ENCODE assay signal across 12 cellular contexts in the genomic region with DNA sequence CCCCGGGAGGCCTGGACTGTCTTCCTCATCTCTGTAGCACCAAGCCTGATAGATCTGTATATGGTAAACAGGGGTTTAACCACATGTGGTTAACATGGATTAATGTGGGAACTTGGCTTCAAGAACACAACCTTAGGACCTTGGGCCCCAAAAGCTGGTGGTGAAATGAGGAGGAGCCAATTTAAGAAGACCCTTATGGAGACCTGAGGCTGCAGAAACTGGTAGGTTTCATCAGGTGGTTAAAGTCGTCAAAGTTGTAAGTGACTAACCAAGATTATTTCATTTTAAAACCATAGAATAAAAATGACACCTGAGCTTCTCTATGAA. TPM values are rescaled to one million over a fixed set of nuclear protein-coding genes. Genes with fewer than 3 reads are reported as not detected.
DNase-seq lines count a peak whose midpoint lies in the region; ATAC-seq and TF ChIP-seq lines count a peak whose summit lies in the region.
"Had no signal": no experiment of that assay in that cellular context is flagged by ENCODE, and none has a peak within 500 bp of the region (broad histone marks: within the 10 kb centered on the region; RNA-seq: fewer than 3 reads in every experiment).

No MANE protein-coding gene starts in this region.

- no peak for DNase-seq in right cardiac atrium
- DNase-seq in left cardiac atrium, result no peak
- no peak for DNase-seq in activated CD4-positive, alpha-beta memory T cell treated with anti-CD3 and anti-CD28 coated beads, Interleukin-2, amount 10 ng/mL, durations not matched to agents 7 days and 5 days
- DNase-seq in right lobe of liver, result no peak
- no peak for DNase-seq in upper lobe of right lung
- no peak for DNase-seq in NCI-H1105 treated with DMSO at 0.1 percent for 48 hours (lab: John Stamatoyannopoulos, UW)
- no peak for DNase-seq in Ammon's horn (ENCODE audit: low spot score)
- DNase-seq in A172 (ENCODE audit: low spot score), result no peak
- DNase-seq: aorta; NCI-H2029 treated with DMSO at 0.1 percent for 48 hours; NK-92 treated with Interleukin-12 subunit alpha and Interleukin-12 subunit beta, amount 100 ng/mL, for 24 hours; ovary had no signal

- TF ChIP-seq POLR2A in right lobe of liver (IDR thresholded peaks at IDR 0.05), result no peak

- WGBS in right cardiac atrium, result 82% methylated on average over 2 of the region's 2 CpGs
- 54% methylated on average over 2 of the region's 2 CpGs for WGBS in right lobe of liver (ENCODE audit: insufficient coverage, low coverage, low lambda C conversion rate, missing lambda C conversion rate)

- TF ChIP-seq CTCF in right lobe of liver (IDR thresholded peaks at IDR 0.05), result no peak
- TF ChIP-seq CTCF in upper lobe of right lung (IDR thresholded peaks at IDR 0.05), result no peak

- ATAC-seq in right cardiac atrium, result no peak
- ATAC-seq in left cardiac atrium, result no peak
- no peak for ATAC-seq in right lobe of liver
- no peak for ATAC-seq in upper lobe of right lung

- CTCF ChIA-PET in activated CD4-positive, alpha-beta memory T cell treated with anti-CD3 and anti-CD28 coated beads, Interleukin-2, amount 10 ng/mL, durations not matched to agents 7 days and 5 days (lab: Charles Lee), result no interaction called here

- H3K27me3 Mint-ChIP-seq in activated CD4-positive, alpha-beta memory T cell treated with anti-CD3 and anti-CD28 coated beads, Interleukin-2, amount 10 ng/mL, durations not matched to agents 7 days and 5 days, result no peaks in the 10 kb centered on the region

- peaks cover 70% of the 10 kb centered on the region for H3K4me1 Mint-ChIP-seq in activated CD4-positive, alpha-beta memory T cell treated with anti-CD3 and anti-CD28 coated beads, Interleukin-2, amount 10 ng/mL, durations not matched to agents 7 days and 5 days

- H3K27ac Mint-ChIP-seq in activated CD4-positive, alpha-beta memory T cell treated with anti-CD3 and anti-CD28 coated beads, Interleukin-2, amount 10 ng/mL, durations not matched to agents 7 days and 5 days, result peak overlapping the region; percentile 90

- no peaks in the 10 kb centered on the region for H3K27me3 ChIP-seq in right cardiac atrium (ENCODE audit: control insufficient read depth, insufficient read depth)
- no peaks in the 10 kb centered on the region for H3K27me3 ChIP-seq in right lobe of liver
- H3K27me3 ChIP-seq in upper lobe of right lung, result no peaks in the 10 kb centered on the region
- H3K27me3 ChIP-seq: ovary had no signal

- H3K9me3 Mint-ChIP-seq in activated CD4-positive, alpha-beta memory T cell treated with anti-CD3 and anti-CD28 coated beads, Interleukin-2, amount 10 ng/mL, durations not matched to agents 7 days and 5 days, result no peaks in the 10 kb centered on the region

- no peak overlapping the region for H3K4me3 Mint-ChIP-seq in activated CD4-positive, alpha-beta memory T cell treated with anti-CD3 and anti-CD28 coated beads, Interleukin-2, amount 10 ng/mL, durations not matched to agents 7 days and 5 days

- H3K4me1 ChIP-seq in right cardiac atrium (ENCODE audit: control insufficient read depth, insufficient read depth, low read length) (no peaks in the 10 kb centered on the region), right lobe of liver (no peaks in the 10 kb centered on the region), upper lobe of right lung (peaks cover 41% of the 10 kb centered on the region)

- H3K27ac ChIP-seq in right cardiac atrium (ENCODE audit: low read length) (peak overlapping the region; percentile 12), right lobe of liver (peak overlapping the region; percentile 1 to 73 (median 50)), upper lobe of right lung (peak overlapping the region; percentile 66)
- H3K27ac ChIP-seq: ovary had no signal

- H3K36me3 ChIP-seq in right lobe of liver (peaks cover 0 to 19% (median 3%) of the 10 kb centered on the region in 4 donors), upper lobe of right lung (peaks cover 41% of the 10 kb centered on the region)
- H3K36me3 ChIP-seq: ovary had no signal

- intact Hi-C loops in right cardiac atrium (cut with DNase I), result no loop called here
- intact Hi-C loops in left cardiac atrium (cut with DNase I), result no loop called here
- intact Hi-C loops in right lobe of liver (cut with DNase I), result no loop called here
- intact Hi-C loops in upper lobe of right lung (cut with DNase I), result no loop called here

- no peak overlapping the region for H3K4me3 ChIP-seq in right cardiac atrium (ENCODE audit: low read length)
- no peak overlapping the region for H3K4me3 ChIP-seq in right lobe of liver
- no peak overlapping the region for H3K4me3 ChIP-seq in upper lobe of right lung
- H3K4me3 ChIP-seq: ovary had no signal

- peaks cover 86% of the 10 kb centered on the region for H3K36me3 Mint-ChIP-seq in activated CD4-positive, alpha-beta memory T cell treated with anti-CD3 and anti-CD28 coated beads, Interleukin-2, amount 10 ng/mL, durations not matched to agents 7 days and 5 days (ENCODE audit: low read depth)

- POLR2A ChIA-PET in activated CD4-positive, alpha-beta memory T cell treated with anti-CD3 and anti-CD28 coated beads, Interleukin-2, amount 10 ng/mL, durations not matched to agents 7 days and 5 days (lab: Charles Lee), result interaction anchor here (0.9 to 2.6 kb wide), 8 partner anchors 9 to 106 kb away, joined by 3 to 22 read pairs (median 6); partner anchors contain the start of gene THEMIS2

- no peaks in the 10 kb centered on the region for H3K9me3 ChIP-seq in right cardiac atrium (ENCODE audit: control insufficient read depth, low read length)
- H3K9me3 ChIP-seq in right lobe of liver, result no peaks in the 10 kb centered on the region
- H3K9me3 ChIP-seq in upper lobe of right lung, result no peaks in the 10 kb centered on the region
- H3K9me3 ChIP-seq: ovary had no signal

RNA-seq across cellular contexts. Expression of gene THEMIS2, which starts 14.0 kb away (rescaled TPM):
- 10 to 100 TPM in 1 of 4 donors, 1 to 10 TPM in 3; 7.6 to 10.1 (median 9.3) TPM for total RNA-seq in right cardiac atrium
- 5.1 TPM for polyA plus RNA-seq in right cardiac atrium
- total RNA-seq in left cardiac atrium, result 10 to 100 TPM; 12.0 to 15.6 TPM
- 10 to 100 TPM; 58.9 to 60.1 TPM for total RNA-seq in activated CD4-positive, alpha-beta memory T cell treated with anti-CD3 and anti-CD28 coated beads, Interleukin-2, amount 10 ng/mL, durations not matched to agents 7 days and 5 days
- total RNA-seq in right lobe of liver, result 10 to 100 TPM in 1 of 6 experiments, 1 to 10 TPM in 5; 3.3 to 14.3 (median 7.6) TPM
- 89.6 TPM for total RNA-seq in upper lobe of right lung
- not detected in 2 replicates for total RNA-seq in A172 (2014; rRNA removed; shearing (Covaris generic))

RNA-seq across cellular contexts. Expression of gene RPA2, which starts 28.1 kb away (rescaled TPM):
- total RNA-seq in right cardiac atrium (10 to 100 TPM; 26.8 to 38.3 (median 32.2) TPM), left cardiac atrium (10 to 100 TPM; 25.2 to 29.9 TPM), right lobe of liver (10 to 100 TPM in 5 of 6 experiments, 1 to 10 TPM in 1; 10.0 to 17.6 (median 11.8) TPM), upper lobe of right lung (22.4 TPM)
- 32.4 TPM for polyA plus RNA-seq in right cardiac atrium
- 10 to 100 TPM; 76.7 to 78.8 TPM for total RNA-seq in activated CD4-positive, alpha-beta memory T cell treated with anti-CD3 and anti-CD28 coated beads, Interleukin-2, amount 10 ng/mL, durations not matched to agents 7 days and 5 days
- total RNA-seq in A172 (2014; rRNA removed; shearing (Covaris generic)), result 49.0 and 60.3 TPM in 2 replicates

RNA-seq across cellular contexts. Expression of gene SMPDL3B, which starts 48.5 kb away (rescaled TPM):
- total RNA-seq in right cardiac atrium (1 to 10 TPM in 1 of 4 donors, under 1 TPM in 3; 0.31 to 2.1 (median 0.40) TPM), left cardiac atrium (under 1 TPM; 0.29 to 0.73 TPM), right lobe of liver (1 to 10 TPM in 1 of 6 experiments, under 1 TPM in 3, not detected in 2; 0.14 to 1.1 (median 0.49) TPM), upper lobe of right lung (29.1 TPM)
- polyA plus RNA-seq in right cardiac atrium, result 0.11 TPM
- under 1 TPM; 0.76 to 0.93 TPM for total RNA-seq in activated CD4-positive, alpha-beta memory T cell treated with anti-CD3 and anti-CD28 coated beads, Interleukin-2, amount 10 ng/mL, durations not matched to agents 7 days and 5 days
- total RNA-seq in A172 (2014; rRNA removed; shearing (Covaris generic)), result 1.5 TPM in 1 of 2 replicates, not detected in the other

RNA-seq across cellular contexts. Expression of gene PPP1R8, which starts 55.7 kb away (rescaled TPM):
- 10 to 100 TPM; 24.2 to 26.8 (median 24.7) TPM for total RNA-seq in right cardiac atrium
- 18.7 TPM for polyA plus RNA-seq in right cardiac atrium
- total RNA-seq in left cardiac atrium, result 10 to 100 TPM; 25.0 TPM
- total RNA-seq in activated CD4-positive, alpha-beta memory T cell treated with anti-CD3 and anti-CD28 coated beads, Interleukin-2, amount 10 ng/mL, durations not matched to agents 7 days and 5 days, result 10 to 100 TPM; 48.5 to 51.2 TPM
- total RNA-seq in right lobe of liver, result 10 to 100 TPM; 12.4 to 18.6 (median 13.0) TPM
- 33.0 TPM for total RNA-seq in upper lobe of right lung
- total RNA-seq in A172 (2014; rRNA removed; shearing (Covaris generic)), result 35.6 and 37.2 TPM in 2 replicates

Comparison
In these comparisons a context has a peak if more than half of its experiments do, and no peak if none do; other contexts are left out.
1. H3K27ac ChIP-seq: peak in every context shown above with its lines; median percentile 66 in upper lobe of right lung; 50 in right lobe of liver; 12 in right cardiac atrium.